Comparison of ENCODE assay signal across 8 cellular contexts in the genomic region with DNA sequence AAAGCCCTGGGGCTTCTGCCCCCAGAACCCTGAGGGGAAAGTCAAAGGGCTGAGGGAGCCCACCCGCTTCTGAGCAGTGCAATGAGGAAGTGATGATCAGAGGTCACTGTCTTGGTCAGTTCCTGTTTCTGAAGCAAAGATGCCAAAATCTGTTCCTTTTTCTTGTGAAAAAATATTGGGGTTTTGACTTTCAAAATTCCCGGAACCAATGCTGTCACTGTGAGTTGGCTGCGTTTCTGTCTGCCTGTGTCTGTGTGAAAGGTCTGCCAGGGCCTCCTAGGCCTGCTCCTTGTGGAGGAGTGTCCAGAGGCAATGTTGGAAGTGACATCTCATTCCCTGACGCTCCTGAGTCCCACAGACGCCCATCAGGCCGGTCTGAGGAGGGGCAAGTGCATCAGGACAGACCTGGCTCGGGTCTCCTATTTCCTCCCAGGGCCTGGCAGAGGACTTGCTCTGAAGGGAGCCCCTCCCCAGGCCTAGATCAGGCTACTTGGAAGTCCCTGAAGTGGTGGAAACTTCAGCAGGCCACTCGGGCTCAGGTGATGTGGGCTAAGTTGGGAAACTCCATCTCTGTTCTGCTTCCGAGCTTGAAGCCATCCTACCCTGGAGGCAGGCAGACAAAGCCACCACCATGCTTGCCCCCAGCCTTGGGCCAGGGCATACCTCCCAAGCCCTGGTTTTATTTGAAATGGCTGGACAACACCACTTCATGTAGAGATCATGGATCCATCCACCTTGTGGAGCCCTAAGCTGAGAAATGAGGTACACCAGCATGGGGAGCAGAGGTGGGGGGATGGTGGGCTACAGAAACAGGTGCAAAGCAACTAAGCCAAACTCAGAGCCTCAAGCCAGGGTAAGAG. TPM values are rescaled to one million over a fixed set of nuclear protein-coding genes. Genes with fewer than 3 reads are reported as not detected.
A peak's percentile ranks its signal among the peaks of the same experiment; 100 is the strongest.
DNase-seq lines count a peak whose midpoint lies in the region; ATAC-seq, FAIRE-seq and TF ChIP-seq lines count a peak whose summit lies in the region.

No MANE protein-coding gene starts in this region.

- peak overlapping the region; percentile 55 for H3K27ac ChIP-seq in adipose tissue (ENCODE audit: low read depth, low read length)
- H3K27ac ChIP-seq in tibial artery: peak overlapping the region; percentile 62 to 76

- H3K27me3 ChIP-seq in tibial artery: no peaks in the 10 kb centered on the region

- H3K36me3 ChIP-seq in tibial artery: no peaks in the 10 kb centered on the region

- ATAC-seq in activated CD8-positive, alpha-beta memory T cell treated with anti-CD3 and anti-CD28 coated beads, Interleukin-2, amount 10 ng/mL, durations not matched to agents 7 days and 5 days: no peak
- peak; percentile 2 for ATAC-seq in memory B cell (ENCODE audit: low read depth)

- no peak for FAIRE-seq in urothelium cell line (lab: Jason Lieb, UNC)

- no peaks in the 10 kb centered on the region for H3K9me3 ChIP-seq in tibial artery

- no peak for TF ChIP-seq CTCF in tibial artery (IDR thresholded peaks at IDR 0.05)

- peaks cover 0 to 49% (median 27%) of the 10 kb centered on the region in 4 donors for H3K4me1 ChIP-seq in tibial artery

- no peak overlapping the region for H3K4me3 ChIP-seq in tibial artery

- CTCF ChIA-PET in activated CD8-positive, alpha-beta memory T cell treated with anti-CD3 and anti-CD28 coated beads, Interleukin-2, amount 10 ng/mL, durations not matched to agents 7 days and 5 days (lab: Charles Lee): interaction anchor here (0.7 to 4.7 kb wide), 8 partner anchors 8 to 230 kb away, joined by 3 to 25 read pairs (median 6); no protein-coding TSS in a partner anchor

- 27 to 72% (median 37%) methylated on average over 9 of the region's 9 CpGs for WGBS in adipose tissue, 3 donors

- peaks cover 14% of the 10 kb centered on the region for H3K36me3 Mint-ChIP-seq in activated CD8-positive, alpha-beta memory T cell treated with anti-CD3 and anti-CD28 coated beads, Interleukin-2, amount 10 ng/mL, durations not matched to agents 7 days and 5 days
- no peaks in the 10 kb centered on the region for H3K36me3 Mint-ChIP-seq in memory B cell

- peaks cover 2% of the 10 kb centered on the region for H3K9me3 Mint-ChIP-seq in activated CD8-positive, alpha-beta memory T cell treated with anti-CD3 and anti-CD28 coated beads, Interleukin-2, amount 10 ng/mL, durations not matched to agents 7 days and 5 days (ENCODE audit: low read depth)
- peaks cover 1% of the 10 kb centered on the region for H3K9me3 Mint-ChIP-seq in memory B cell

- peak overlapping the region; percentile 75 for H3K27ac Mint-ChIP-seq in activated CD8-positive, alpha-beta memory T cell treated with anti-CD3 and anti-CD28 coated beads, Interleukin-2, amount 10 ng/mL, durations not matched to agents 7 days and 5 days
- no peak overlapping the region for H3K27ac Mint-ChIP-seq in memory B cell

- H3K4me1 Mint-ChIP-seq in activated CD8-positive, alpha-beta memory T cell treated with anti-CD3 and anti-CD28 coated beads, Interleukin-2, amount 10 ng/mL, durations not matched to agents 7 days and 5 days: peaks cover 48% of the 10 kb centered on the region
- H3K4me1 Mint-ChIP-seq in memory B cell: peaks cover 49% of the 10 kb centered on the region

- no peak for DNase-seq in activated CD8-positive, alpha-beta memory T cell treated with anti-CD3 and anti-CD28 coated beads, Interleukin-2, amount 10 ng/mL, durations not matched to agents 7 days and 5 days
- no peak for DNase-seq in activated CD8-positive, alpha-beta memory T cell treated with anti-CD3 and anti-CD28 coated beads, Interleukin-2, amount 50 U/mL, for 48 hours
- DNase-seq in memory B cell (ENCODE audit: low spot score in 2 of 2) (no peak), tibial artery (peak in 1 of 2 donors; percentile 56), cerebellar nuclear complex (lab: John Stamatoyannopoulos, UW) (no peak), urothelium cell line (ENCODE audit: low spot score) (no peak), NCI-H1105 (lab: John Stamatoyannopoulos, UW) (no peak)

- no peak overlapping the region for H3K4me3 Mint-ChIP-seq in activated CD8-positive, alpha-beta memory T cell treated with anti-CD3 and anti-CD28 coated beads, Interleukin-2, amount 10 ng/mL, durations not matched to agents 7 days and 5 days
- H3K4me3 Mint-ChIP-seq in memory B cell: peak overlapping the region; percentile 61

- intact Hi-C loops in tibial artery (cut with DNase I; ENCODE audit: low total_unique reads): loop anchor here (5.0 to 10.0 kb wide), 3 partner anchors 98 to 266 kb away; a partner anchor contains a TSS

- peaks cover 6% of the 10 kb centered on the region for H3K27me3 Mint-ChIP-seq in activated CD8-positive, alpha-beta memory T cell treated with anti-CD3 and anti-CD28 coated beads, Interleukin-2, amount 10 ng/mL, durations not matched to agents 7 days and 5 days
- H3K27me3 Mint-ChIP-seq in memory B cell: no peaks in the 10 kb centered on the region

RNA-seq across cellular contexts. Expression of a gene that starts 51.0 kb away (rescaled TPM):
- not detected for total RNA-seq in activated CD8-positive, alpha-beta memory T cell treated with anti-CD3 and anti-CD28 coated beads, Interleukin-2, amount 10 ng/mL, durations not matched to agents 7 days and 5 days
- polyA plus RNA-seq in adipose tissue: 100 to 1,000 TPM in 2 of 3 donors, 10 to 100 TPM in 1; 46.7 to 218 (median 132) TPM
